ENCODE assay signal across 9 cellular contexts in genomic region chr19:29596885-29597525, GRCh38. TPM values are rescaled to one million over a fixed set of nuclear protein-coding genes. Genes with fewer than 3 reads are reported as not detected.
DNase-seq lines count a peak whose midpoint lies in the region; ATAC-seq and TF ChIP-seq lines count a peak whose summit lies in the region.
"Had no signal": no experiment of that assay in that cellular context is flagged by ENCODE, and none has a peak within 500 bp of the region (broad histone marks: within the 10 kb centered on the region; RNA-seq: fewer than 3 reads in every experiment).

No MANE protein-coding gene starts in this region.

- no peaks in the 10 kb centered on the region for H3K9me3 ChIP-seq in vagina
- H3K9me3 ChIP-seq: stomach had no signal

- no peak for TF ChIP-seq POLR2A in vagina (IDR thresholded peaks at IDR 0.05)

- no peak overlapping the region for H3K27ac ChIP-seq in RWPE1
- no peak overlapping the region for H3K27ac ChIP-seq in vagina
- H3K27ac ChIP-seq: stomach had no signal

- POLR2A ChIA-PET in AG04449 (lab: Yijun Ruan, JAX) (no interaction called here), RWPE1 (lab: Yijun Ruan, JAX; ENCODE audit: low non-redundant PET) (no interaction called here)

- in situ Hi-C loops in GM13977 (cut with MboI; ENCODE audit: low pct_unique_long_range_greater_than_20kb, low sequenced_read_pairs, unreplicated experiment): no loop called here

- TF ChIP-seq CTCF in AG04449 (IDR thresholded peaks at IDR 0.05; ENCODE audit: insufficient read depth, low read length, missing control alignments) (peak; percentile 30), GM13977 (IDR thresholded peaks at IDR 0.05; ENCODE audit: extremely low read depth, insufficient read depth, missing control alignments) (peak; percentile 58), fibroblast of mammary gland (conservative IDR thresholded peaks at IDR 0.05; ENCODE audit: control insufficient read depth, insufficient read depth, low read depth, low read length) (peak; percentile 38), RWPE1 (conservative IDR thresholded peaks at IDR 0.05; ENCODE audit: low read depth) (no peak), vagina (IDR thresholded peaks at IDR 0.05) (no peak)

- intact Hi-C loops in vagina (cut with DNase I): no loop called here

- no peaks in the 10 kb centered on the region for H3K27me3 ChIP-seq in vagina

- DNase-seq in AG04449 (ENCODE audit: low read depth, low spot score) (no peak), GM13977 (ENCODE audit: low spot score) (no peak), NCI-H774 (lab: John Stamatoyannopoulos, UW) (peak; percentile 48), fibroblast of mammary gland (ENCODE audit: low read depth) (peak; percentile 42), RWPE1 (ENCODE audit: low spot score) (no peak), vagina (ENCODE audit: extremely low spot score in 2 of 2) (no peak)
- DNase-seq: stomach had no signal

- ATAC-seq in HG03280 (IDR thresholded peaks at IDR 0.05; ENCODE audit: unreplicated experiment): no peak
- no peak for ATAC-seq in GM19351 (IDR thresholded peaks at IDR 0.05; ENCODE audit: unreplicated experiment)

- CTCF ChIA-PET in AG04449 (lab: Yijun Ruan, JAX) (interaction anchor here (0.5 to 1.8 kb wide), 9 partner anchors 11 to 1630 kb away, joined by 3 to 7 read pairs (median 4); no protein-coding TSS in a partner anchor), RWPE1 (lab: Yijun Ruan, JAX) (interaction anchor here (0.6 to 0.9 kb wide), 3 partner anchors 14 to 883 kb away, joined by 3 to 4 read pairs (median 3); no protein-coding TSS in a partner anchor)

- no peaks in the 10 kb centered on the region for H3K36me3 ChIP-seq in vagina
- H3K36me3 ChIP-seq: stomach had no signal

- H3K4me1 ChIP-seq in vagina: no peaks in the 10 kb centered on the region
- H3K4me1 ChIP-seq: stomach had no signal

- no peak overlapping the region for H3K4me3 ChIP-seq in AG04449 (ENCODE audit: low read depth, low read length)
- H3K4me3 ChIP-seq in fibroblast of mammary gland (ENCODE audit: control insufficient read depth, low read depth, low read length): no peak overlapping the region
- no peak overlapping the region for H3K4me3 ChIP-seq in vagina
- H3K4me3 ChIP-seq: stomach had no signal

RNA-seq across cellular contexts. Expression of gene POP4, which starts 9.1 kb away (rescaled TPM):
- 31.4 TPM for total RNA-seq in vagina

Comparison
In these comparisons a context has a peak if more than half of its experiments do, and no peak if none do; other contexts are left out.
1. DNase-seq: peak in NCI-H774 (single experiment) and fibroblast of mammary gland (single experiment); none in AG04449 (single experiment), GM13977 (single experiment), RWPE1 (single experiment) and vagina (0 of 2).
2. CTCF ChIP-seq: peak in AG04449 (single experiment), GM13977 (single experiment) and fibroblast of mammary gland (single experiment); none in RWPE1 (single experiment) and vagina (0 of 3).